In the genomic region with DNA sequence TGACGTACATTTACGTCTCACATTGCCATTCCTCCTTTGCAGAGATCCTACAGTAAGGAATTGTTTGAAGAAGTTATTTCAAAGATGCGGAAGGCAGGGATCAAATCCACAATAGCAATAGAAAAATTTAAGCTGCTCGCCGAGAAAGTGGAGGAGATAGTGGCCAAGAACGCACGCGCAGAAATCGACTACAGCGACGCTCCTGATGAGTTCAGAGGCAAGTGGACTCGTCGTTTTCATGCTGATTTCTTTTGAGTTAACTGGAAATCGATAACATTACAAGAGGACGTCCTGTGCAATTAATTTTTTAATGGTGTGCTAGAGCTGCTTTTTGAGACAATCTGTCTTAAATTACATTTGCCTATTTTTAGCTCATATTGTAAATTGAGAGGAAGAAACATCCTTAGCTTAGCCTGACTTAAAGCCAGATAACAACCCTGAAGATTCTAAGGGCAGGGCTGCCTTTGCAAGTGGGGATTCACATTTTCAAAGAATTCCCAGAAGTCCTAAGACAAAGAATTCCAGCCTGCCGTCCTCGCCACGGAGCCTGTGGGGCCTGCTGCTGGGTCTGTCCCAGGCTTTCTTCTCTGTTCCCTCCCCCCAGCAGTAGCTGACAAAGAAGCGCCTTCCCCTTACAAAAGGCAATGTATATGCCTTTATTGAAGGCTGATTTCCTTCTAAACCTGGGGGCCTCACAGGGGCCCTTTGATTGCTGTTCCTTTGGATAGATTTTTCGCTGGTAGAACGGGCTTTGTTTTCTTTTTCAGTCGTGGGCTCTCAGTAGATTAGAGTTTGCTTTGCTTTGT, we compare ENCODE assay signal across 20 cellular contexts. TPM values are rescaled to one million over a fixed set of nuclear protein-coding genes. Genes with fewer than 3 reads are reported as not detected.
DNase-seq lines count a peak whose midpoint lies in the region; ATAC-seq and TF ChIP-seq lines count a peak whose summit lies in the region.
"Had no signal": no experiment of that assay in that cellular context is flagged by ENCODE, and none has a peak within 500 bp of the region (broad histone marks: within the 10 kb centered on the region; RNA-seq: fewer than 3 reads in every experiment).

No MANE protein-coding gene starts in this region.

- no peaks in the 10 kb centered on the region for H3K79me2 ChIP-seq in GM23338 (replicated peaks; ENCODE audit: insufficient read depth)

- H3K9me3 Mint-ChIP-seq in GM23338: peaks cover 3% of the 10 kb centered on the region; the same call in 2 of the 3 replicates

- ATAC-seq in GM23338 (peak; percentile 95), GM21717 (IDR thresholded peaks at IDR 0.05; ENCODE audit: unreplicated experiment) (no peak), GM18505 (IDR thresholded peaks at IDR 0.05; ENCODE audit: unreplicated experiment) (no peak)
- ATAC-seq: activated CD8-positive, alpha-beta T cell treated with anti-CD3 and anti-CD28 coated beads, Interleukin-2, amount 10 ng/mL, durations not matched to agents 7 days and 5 days; activated T-cell treated with anti-CD3 and anti-CD28 coated beads, Interleukin-2, amount 50 U/mL, for 72 hours; HepG2; stimulated activated naive B cell treated with anti-CD40 and anti-IgM and Interleukin-4, amounts not matched to agents 10 μg/mL and 1 μg/mL and 100 μg/mL, for 72 hours had no signal

- 0 out of 3 replicates have a peak overlapping the region, but pooled peaks have one; percentile 30 for H3K4me3 Mint-ChIP-seq in GM23338
- H3K4me3 Mint-ChIP-seq: activated B cell treated with CpG ODN at 0.5 μM for 24 hours; activated CD8-positive, alpha-beta T cell treated with anti-CD3 and anti-CD28 coated beads, Interleukin-2, amount 10 ng/mL, durations not matched to agents 7 days and 5 days; activated naive CD8-positive, alpha-beta T cell treated with anti-CD3 and anti-CD28 coated beads for 36 hours; activated T-cell treated with anti-CD3 and anti-CD28 coated beads, Interleukin-2, amount 50 U/mL, for 72 hours; CD4-positive, CD25-positive, alpha-beta regulatory T cell; naive B cell; stimulated activated naive B cell treated with anti-CD40 and anti-IgM and Interleukin-4, amounts not matched to agents 10 μg/mL and 1 μg/mL and 100 μg/mL, for 72 hours had no signal

- no peak overlapping the region for H3K4me3 ChIP-seq in GM23338
- H3K4me3 ChIP-seq: upper lobe of left lung had no signal

- H2AFZ ChIP-seq in GM23338: no peak overlapping the region

- peaks cover 14% of the 10 kb centered on the region for H3K4me1 ChIP-seq in GM23338 (ENCODE audit: insufficient read depth)
- H3K4me1 ChIP-seq: upper lobe of left lung had no signal

- H3F3A ChIP-seq in GM23338 (replicated peaks; ENCODE audit: low read depth): 0 out of 2 replicates have a peak, but pooled peaks cover 9% of the 10 kb centered on the region

- 0 out of 2 replicates have a peak overlapping the region, but pooled peaks have one; percentile 42 for H3K4me2 ChIP-seq in GM23338

- peak; percentile 63 for DNase-seq in GM23338 (ENCODE audit: low spot score)
- peak; percentile 58 for DNase-seq in cerebellar cortex (ENCODE audit: low spot score)
- DNase-seq in iPS-NIHi7 (ENCODE audit: extremely low spot score): peak; percentile 34
- DNase-seq in putamen (ENCODE audit: low spot score): peak; percentile 18
- DNase-seq in SHP77 treated with DMSO at 0.1 percent for 48 hours (lab: John Stamatoyannopoulos, UW): no peak
- DNase-seq in foreskin melanocyte: no peak
- DNase-seq: ACHN; activated B cell treated with CpG ODN at 0.5 μM for 24 hours; activated CD8-positive, alpha-beta T cell treated with anti-CD3 and anti-CD28 coated beads, Interleukin-2, amount 10 ng/mL, durations not matched to agents 7 days and 5 days; activated naive CD8-positive, alpha-beta T cell treated with anti-CD3 and anti-CD28 coated beads for 36 hours; activated T-cell treated with anti-CD3 and anti-CD28 coated beads, Interleukin-2, amount 50 U/mL, for 72 hours; CD4-positive, CD25-positive, alpha-beta regulatory T cell; DMS79; naive B cell; SHP77; stimulated activated naive B cell treated with anti-CD40 and anti-IgM and Interleukin-4, amounts not matched to agents 10 μg/mL and 1 μg/mL and 100 μg/mL, for 72 hours; upper lobe of left lung had no signal

- no peaks in the 10 kb centered on the region for H4K20me1 ChIP-seq in GM23338 (replicated peaks; ENCODE audit: insufficient read depth)

- H3K4me1 Mint-ChIP-seq in GM23338: peaks cover 14% of the 10 kb centered on the region
- H3K4me1 Mint-ChIP-seq: activated B cell treated with CpG ODN at 0.5 μM for 24 hours; activated naive CD8-positive, alpha-beta T cell treated with anti-CD3 and anti-CD28 coated beads for 36 hours; naive B cell had no signal

- peaks cover 8% of the 10 kb centered on the region for H3K27me3 Mint-ChIP-seq in GM23338 (ENCODE audit: insufficient read depth, low read depth, poor library complexity)
- H3K27me3 Mint-ChIP-seq: activated B cell treated with CpG ODN at 0.5 μM for 24 hours; activated naive CD8-positive, alpha-beta T cell treated with anti-CD3 and anti-CD28 coated beads for 36 hours; CD4-positive, CD25-positive, alpha-beta regulatory T cell; naive B cell; stimulated activated naive B cell treated with anti-CD40 and anti-IgM and Interleukin-4, amounts not matched to agents 10 μg/mL and 1 μg/mL and 100 μg/mL, for 72 hours had no signal

- no peak for TF ChIP-seq CTCF in GM23338 (conservative IDR thresholded peaks at IDR 0.05; ENCODE audit: low read depth in 2 of 2)

- H3K36me3 ChIP-seq in GM23338 (ENCODE audit: insufficient read depth): 0 out of 2 replicates have a peak, but pooled peaks cover 10% of the 10 kb centered on the region

- no peaks in the 10 kb centered on the region for H3K27me3 ChIP-seq in GM23338 (ENCODE audit: insufficient read depth)
- H3K27me3 ChIP-seq: upper lobe of left lung had no signal

- H3K36me3 Mint-ChIP-seq in GM23338 (ENCODE audit: low read depth): peaks cover 47% of the 10 kb centered on the region

- no peaks in the 10 kb centered on the region for H3K9me2 ChIP-seq in GM23338 (ENCODE audit: insufficient read depth)

- peak overlapping the region; percentile 12; the same call in 1 of the 2 replicates for H3K27ac ChIP-seq in GM23338 (ENCODE audit: low read depth)
- H3K27ac ChIP-seq: upper lobe of left lung had no signal

- TF ChIP-seq POLR2A in GM18505 (IDR thresholded peaks at IDR 0.05; ENCODE audit: borderline replicate concordance, extremely low read depth, insufficient read depth, insufficient read length): no peak

- H3K27ac Mint-ChIP-seq in GM23338: peak overlapping the region; percentile 82
- H3K27ac Mint-ChIP-seq: activated B cell treated with CpG ODN at 0.5 μM for 24 hours; activated CD8-positive, alpha-beta T cell treated with anti-CD3 and anti-CD28 coated beads, Interleukin-2, amount 10 ng/mL, durations not matched to agents 7 days and 5 days; activated T-cell treated with anti-CD3 and anti-CD28 coated beads, Interleukin-2, amount 50 U/mL, for 72 hours; CD4-positive, CD25-positive, alpha-beta regulatory T cell; stimulated activated naive B cell treated with anti-CD40 and anti-IgM and Interleukin-4, amounts not matched to agents 10 μg/mL and 1 μg/mL and 100 μg/mL, for 72 hours had no signal

TF ChIP-seq in GM23338, 12 proteins besides CTCF, POLR2A, EP300 and RAD21 (continues in another document):
- no peak for TF ChIP-seq EZH2phosphoT487 (IDR thresholded peaks at IDR 0.05; ENCODE audit: unreplicated experiment)
- no peak for TF ChIP-seq CREB1 (CRISPR knock-in tag; IDR thresholded peaks at IDR 0.05; ENCODE audit: low read depth)

RNA-seq across cellular contexts. Expression of a gene that starts 31.6 kb away (rescaled TPM):
- 68.4 and 70.3 TPM in 2 replicates for total RNA-seq in GM23338 (2014; rRNA removed; shearing (Covaris generic))
- 18.7 and 21.5 TPM in 2 replicates for polyA plus RNA-seq in GM23338 (2016; fragmentation: Nextera tagmentation; extraction: Ambion mirVana)

Comparison
In these comparisons a context has a peak if more than half of its experiments do, and no peak if none do; other contexts are left out.
1. DNase-seq: peak in GM23338 (single experiment), cerebellar cortex (single experiment), iPS-NIHi7 (single experiment) and putamen (single experiment); none in SHP77 treated with DMSO at 0.1 percent for 48 hours (single experiment) and foreskin melanocyte (single experiment).